ENCODE assay signal across 8 cellular contexts in the genomic region with DNA sequence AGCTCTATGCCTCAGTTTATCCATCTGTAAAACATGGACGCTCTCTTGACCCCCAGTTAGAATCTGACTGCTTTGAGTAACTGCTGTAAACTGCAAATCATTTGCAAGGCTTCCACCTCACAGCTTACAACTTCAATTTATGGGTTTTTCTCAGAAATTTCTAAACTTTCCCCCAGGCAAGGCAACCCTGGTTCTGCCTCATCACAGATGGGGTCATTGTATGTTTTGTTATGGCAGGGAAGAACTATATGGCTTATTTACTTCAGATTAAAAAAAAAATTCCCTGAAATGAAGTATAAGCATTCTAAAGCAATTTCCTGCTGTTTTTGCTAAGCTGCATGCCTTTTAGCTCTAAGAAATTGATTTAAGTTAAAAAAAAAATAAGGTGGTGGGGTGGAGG. TPM values are rescaled to one million over a fixed set of nuclear protein-coding genes. Genes with fewer than 3 reads are reported as not detected.
"Had no signal": no experiment of that assay in that cellular context is flagged by ENCODE, and none has a peak within 500 bp of the region (broad histone marks: within the 10 kb centered on the region; RNA-seq: fewer than 3 reads in every experiment).

No MANE protein-coding gene starts in this region.

- DNase-seq: GOT3, H7, IMR-90, KG1 had no signal

- H3K4me1 ChIP-seq: HAP-1 had no signal

- H3K9me3 ChIP-seq: HAP-1 had no signal

- H3K36me3 ChIP-seq: HAP-1 had no signal

- H3K4me3 ChIP-seq: HAP-1, K562 had no signal

- ATAC-seq: HCT116, K562 had no signal

RNA-seq across cellular contexts. Expression of gene TMEM215, which starts 60.0 kb away (rescaled TPM):
- total RNA-seq: HT-29, IMR-90, K562 had no signal
- polyA plus RNA-seq: IMR-90, K562 had no signal
